ENCODE assay signal across 8 cellular contexts in genomic region chr2:28391564-28392296, GRCh38. TPM values are rescaled to one million over a fixed set of nuclear protein-coding genes. Genes with fewer than 3 reads are reported as not detected.
DNase-seq lines count a peak whose midpoint lies in the region; ATAC-seq and TF ChIP-seq lines count a peak whose summit lies in the region.

No MANE protein-coding gene starts in this region.

- peaks cover 9% of the 10 kb centered on the region; the same call in 1 of the 2 replicates for H3K4me1 ChIP-seq in H9 (ENCODE audit: insufficient read depth, low read length)

- H2AFZ ChIP-seq in H9 (ENCODE audit: low read length): no peak overlapping the region

- no peak overlapping the region for H4K8ac ChIP-seq in H9 (replicated peaks; ENCODE audit: insufficient read length, low read depth, low read length)

- no peaks in the 10 kb centered on the region for H3K79me1 ChIP-seq in H9 (ENCODE audit: insufficient read depth, low read depth, low read length, poor library complexity, severe bottlenecking)

- peak; percentile 54 for ATAC-seq in left ventricle myocardium superior

- peak; percentile 67 for DNase-seq in GM04503 (ENCODE audit: low read depth)
- DNase-seq in H9: peak; percentile 74
- DNase-seq in SW480 (ENCODE audit: low spot score): peak; percentile 93
- DNase-seq in amniotic stem cell (lab: John Stamatoyannopoulos, UW): peak; percentile 84
- peak; percentile 96 for DNase-seq in left ventricle myocardium superior
- DNase-seq in renal cortical epithelial cell (ENCODE audit: low read depth): peak; percentile 77
- no peak for DNase-seq in GM19240 (ENCODE audit: insufficient read length, low spot score)

- H3T11ph ChIP-seq in H9 (ENCODE audit: low read length): no peak overlapping the region

- TF ChIP-seq CTCF in H9 (conservative IDR thresholded peaks at IDR 0.05): no peak
- TF ChIP-seq CTCF in LNCAP (IDR thresholded peaks at IDR 0.05): peak; percentile 46

- H3K79me2 ChIP-seq in H9 (ENCODE audit: insufficient read depth, low read length): no peaks in the 10 kb centered on the region

- no peak overlapping the region for H3K27ac ChIP-seq in H9 (ENCODE audit: insufficient read length, low read depth, low read length)

- H2BK12ac ChIP-seq in H9 (ENCODE audit: insufficient read length, low read depth, low read length): no peak overlapping the region

- peaks cover 25 to 27% of the 10 kb centered on the region in 2 experiments for H3K4me1 Mint-ChIP-seq in H9

- peaks cover 50% of the 10 kb centered on the region for H3K27me3 Mint-ChIP-seq in H9 (ENCODE audit: low read depth)

- H3K36me3 Mint-ChIP-seq in H9 (ENCODE audit: insufficient read depth in 1 of 3, low read depth in 3 of 3): no peaks in the 10 kb centered on the region

- no peak overlapping the region for H3K14ac ChIP-seq in H9 (ENCODE audit: insufficient read depth, low read length)

- no peak overlapping the region for H3K4ac ChIP-seq in H9 (ENCODE audit: low read depth, low read length)

- H3K9me3 ChIP-seq in H9 (ENCODE audit: control insufficient read depth, low read depth, low read length): no peaks in the 10 kb centered on the region

- H3K18ac ChIP-seq in H9 (ENCODE audit: insufficient read length, low read depth, low read length): no peak overlapping the region

- H3K4me3 Mint-ChIP-seq in H9: peak overlapping the region; percentile 78 to 90

- no peak overlapping the region for H2BK5ac ChIP-seq in H9 (ENCODE audit: insufficient read length, low read length)

- no peak overlapping the region for H2BK15ac ChIP-seq in H9 (ENCODE audit: low read depth, low read length)

- H4K20me1 ChIP-seq in H9 (ENCODE audit: control insufficient read depth, insufficient read depth, insufficient read length): no peaks in the 10 kb centered on the region

- H3K9me3 Mint-ChIP-seq in H9: no peaks in the 10 kb centered on the region

- WGBS in H9 (ENCODE audit: extremely low coverage, insufficient read length, low lambda C conversion rate): no CpG with 5 or more reads among the region's 70 CpGs

- H3K23ac ChIP-seq in H9 (ENCODE audit: insufficient read length, low read depth, low read length): no peak overlapping the region

- H3K27ac Mint-ChIP-seq in H9: peak overlapping the region in 1 of 3 experiments; percentile 38; a peak in 1 of 7 replicates

- H3K9ac ChIP-seq in H9 (ENCODE audit: extremely low read depth, insufficient read length, low read length): no peak overlapping the region

- intact Hi-C loops in left ventricle myocardium superior (cut with micrococcal nuclease): no loop called here

- peaks cover 36% of the 10 kb centered on the region; the same call in 1 of the 2 replicates for H3K27me3 ChIP-seq in H9 (ENCODE audit: insufficient read depth, low read length)

- no peak overlapping the region for H4K91ac ChIP-seq in H9 (ENCODE audit: insufficient read length, low read depth, low read length)

- no peak overlapping the region for H3K56ac ChIP-seq in H9 (ENCODE audit: insufficient read length, low read depth, low read length)

- H2AK5ac ChIP-seq in H9 (ENCODE audit: insufficient read length, low read length): no peak overlapping the region

- H3K23me2 ChIP-seq in H9 (ENCODE audit: insufficient read length, low read depth, low read length, poor library complexity, severe bottlenecking): peaks cover 28% of the 10 kb centered on the region

- H2BK20ac ChIP-seq in H9 (ENCODE audit: low read depth, low read length, poor library complexity, severe bottlenecking): no peak overlapping the region

- H2BK120ac ChIP-seq in H9 (ENCODE audit: low read depth, low read length, poor library complexity, severe bottlenecking): no peak overlapping the region

- no peak overlapping the region for H4K5ac ChIP-seq in H9 (ENCODE audit: insufficient read length, low read depth, low read length)

- H3K4me2 ChIP-seq in H9 (ENCODE audit: insufficient read depth, insufficient read length, low read length): peak overlapping the region; percentile 92

RNA-seq across cellular contexts. Expression of gene FOSL2, which starts 0.9 kb away (rescaled TPM):
- 7.3 and 7.4 TPM in 2 replicates for total RNA-seq in H9 (2021)
- 45.7 TPM for total RNA-seq in left ventricle myocardium superior
- 128 and 349 TPM in 2 replicates for total RNA-seq in renal cortical epithelial cell
